ENCODE assay signal across 24 cellular contexts in genomic region chr1:79704067-79704466, GRCh38.
"Had no signal": no experiment of that assay in that cellular context is flagged by ENCODE, and none has a peak within 500 bp of the region (broad histone marks: within the 10 kb centered on the region; RNA-seq: fewer than 3 reads in every experiment).

No MANE protein-coding gene starts in this region.

- H3K27ac ChIP-seq: ascending aorta, breast epithelium, cardiac muscle cell, colonic mucosa, heart left ventricle had no signal

- H3K36me3 ChIP-seq: ascending aorta, breast epithelium, cardiac muscle cell, colonic mucosa, heart left ventricle had no signal

- DNase-seq: activated CD4-positive, alpha-beta memory T cell treated with anti-CD3 and anti-CD28 coated beads for 36 hours; activated CD4-positive, alpha-beta T cell treated with anti-CD3 and anti-CD28 coated beads for 36 hours; activated CD4-positive, alpha-beta T cell treated with anti-CD3 and anti-CD28 coated beads, Interleukin-2, amount 10 ng/mL, durations not matched to agents 24 days and 14 days; activated CD4-positive, CD25-positive, alpha-beta regulatory T cell; activated CD4-positive, CD25-positive, alpha-beta regulatory T cell treated with anti-CD3 and anti-CD28 coated beads, Interleukin-2, amount 50 U/mL, for 72 hours; activated CD8-positive, alpha-beta memory T cell treated with anti-CD3 and anti-CD28 coated beads, Interleukin-2, amount 10 ng/mL, durations not matched to agents 7 days and 5 days; activated CD8-positive, alpha-beta memory T cell treated with anti-CD3 and anti-CD28 coated beads, Interleukin-2, amount 50 U/mL, for 4 hours; activated CD8-positive, alpha-beta T cell treated with anti-CD3 and anti-CD28 coated beads, Interleukin-2, amount 10 ng/mL, durations not matched to agents 7 days and 5 days; activated effector memory CD4-positive, alpha-beta T cell treated with anti-CD3 and anti-CD28 coated beads, Interleukin-2, amount 50 U/mL, for 16 hours; activated naive CD4-positive, alpha-beta T cell treated with anti-CD3 and anti-CD28 coated beads for 36 hours; activated naive CD8-positive, alpha-beta T cell treated with anti-CD3 and anti-CD28 coated beads, Interleukin-2, amount 10 ng/mL, durations not matched to agents 7 days and 5 days; activated T-cell treated with anti-CD3 and anti-CD28 coated beads, Interleukin-2, amount 50 U/mL, for 1 hour; activated T-cell treated with anti-CD3 and anti-CD28 coated beads, Interleukin-2, amount 50 U/mL, for 48 hours; central memory CD4-positive, alpha-beta T cell; cerebellar nuclear complex; colonic mucosa; effector CD8-positive, alpha-beta T cell; foreskin fibroblast; heart left ventricle; T-helper 2 cell had no signal

- H3K4me3 ChIP-seq: ascending aorta, breast epithelium, cardiac muscle cell, colonic mucosa, heart left ventricle had no signal

- H3K27me3 ChIP-seq: ascending aorta, breast epithelium, cardiac muscle cell, colonic mucosa, heart left ventricle had no signal

- H3K9me3 ChIP-seq: ascending aorta, breast epithelium, colonic mucosa, heart left ventricle had no signal

- ATAC-seq: activated CD4-positive, alpha-beta T cell treated with anti-CD3 and anti-CD28 coated beads for 36 hours; activated CD8-positive, alpha-beta memory T cell treated with anti-CD3 and anti-CD28 coated beads, Interleukin-2, amount 10 ng/mL, durations not matched to agents 7 days and 5 days; activated CD8-positive, alpha-beta T cell treated with anti-CD3 and anti-CD28 coated beads, Interleukin-2, amount 10 ng/mL, durations not matched to agents 7 days and 5 days; esophagus mucosa; heart left ventricle had no signal

- H3K4me1 ChIP-seq: ascending aorta, breast epithelium, colonic mucosa, heart left ventricle had no signal
